ENCODE assay signal across 14 cellular contexts in the genomic region with DNA sequence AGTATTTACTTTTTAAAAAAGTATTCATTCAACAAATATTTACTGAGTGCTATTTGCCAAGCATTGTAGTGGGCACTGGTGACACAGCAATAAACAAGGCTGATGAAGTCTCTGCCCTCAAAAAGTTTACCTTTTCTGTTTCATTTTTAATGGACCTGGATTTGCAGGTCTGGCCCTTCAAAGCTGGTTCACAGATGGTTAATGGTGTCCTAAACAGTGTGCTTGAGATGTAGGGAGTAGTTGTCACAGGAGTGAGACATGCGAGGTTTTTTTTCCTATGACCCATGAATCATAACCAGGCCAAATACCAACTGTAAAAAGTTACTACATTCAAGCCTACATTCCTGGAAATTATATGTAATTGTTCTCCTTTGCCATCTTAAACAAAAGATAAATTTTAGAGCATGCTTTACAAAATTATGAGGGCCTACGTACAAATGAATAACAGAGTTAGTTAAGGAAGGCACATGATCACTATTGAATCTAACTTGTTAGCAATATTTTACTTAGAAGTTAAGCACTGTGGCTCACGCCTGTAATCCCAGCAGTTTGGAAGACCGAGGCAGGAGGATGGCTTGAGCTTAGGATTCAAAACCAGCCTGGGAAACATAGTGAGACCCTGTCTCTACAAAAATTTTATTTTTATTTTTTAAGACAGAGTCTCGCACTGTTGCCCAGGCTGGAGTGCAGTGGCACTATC.
A peak's percentile ranks its signal among the peaks of the same experiment; 100 is the strongest.
DNase-seq lines count a peak whose midpoint lies in the region; ATAC-seq and TF ChIP-seq lines count a peak whose summit lies in the region.
"Had no signal": no experiment of that assay in that cellular context is flagged by ENCODE, and none has a peak within 500 bp of the region (broad histone marks: within the 10 kb centered on the region; RNA-seq: fewer than 3 reads in every experiment).

No MANE protein-coding gene starts in this region.

- intact Hi-C loops in IMR-90 (cut with micrococcal nuclease), result loop anchor here (5.0 kb wide), 1 partner anchor 1173 kb away; no protein-coding TSS in a partner anchor
- intact Hi-C loops in left cardiac atrium (cut with DNase I), result no loop called here

- no peak for TF ChIP-seq POLR2A in IMR-90 (IDR thresholded peaks at IDR 0.05; ENCODE audit: low read depth, low read length)

- H3K23ac ChIP-seq in IMR-90 (ENCODE audit: low read depth, low read length) (no peak overlapping the region), mesenchymal stem cell (ENCODE audit: low read length in 2 of 2) (no peak overlapping the region)

- peaks cover 14% of the 10 kb centered on the region for H3K9me3 Mint-ChIP-seq in chondrocyte (ENCODE audit: low read depth)
- no peaks in the 10 kb centered on the region for H3K9me3 Mint-ChIP-seq in effector memory CD8-positive, alpha-beta T cell

- no peak overlapping the region; the same call in 1 of the 2 replicates for H3K56ac ChIP-seq in IMR-90 (ENCODE audit: extremely low read depth, insufficient read depth, low read length)

- no peak overlapping the region for H3K4me3 Mint-ChIP-seq in chondrocyte (ENCODE audit: unreplicated experiment)
- no peak overlapping the region for H3K4me3 Mint-ChIP-seq in effector memory CD8-positive, alpha-beta T cell

- H3K27ac ChIP-seq in IMR-90 (ENCODE audit: insufficient read depth, low read length) (peak overlapping the region; percentile 70; the same call in 1 of the 2 replicates), mesenchymal stem cell (ENCODE audit: low read length, poor library complexity, severe bottlenecking) (peak overlapping the region; percentile 59)
- H3K27ac ChIP-seq: HL-60, left ventricle myocardium inferior had no signal

- DNase-seq in AG09309 (ENCODE audit: low read depth) (peak; percentile 42), IMR-90 (peak; percentile 81), chondrocyte (ENCODE audit: low spot score) (no peak), mesenchymal stem cell (peak; percentile 46), left cardiac atrium (no peak)
- DNase-seq in effector memory CD8-positive, alpha-beta T cell, result no peak
- DNase-seq in stimulated activated CD4-positive, alpha-beta T cell treated with anti-CD3 and anti-CD28 coated beads, Interleukin-4, amount 100 ng/mL, for 24 hours, result no peak
- DNase-seq: anterior cingulate cortex, left ventricle myocardium inferior, NCI-H1417 treated with DMSO at 0.1 percent for 48 hours, posterior cingulate gyrus had no signal

- no peak for TF ChIP-seq RAD21 in IMR-90 (IDR thresholded peaks at IDR 0.05; ENCODE audit: low read length)

- H3K9ac ChIP-seq in IMR-90 (ENCODE audit: low read depth, low read length), result no peak overlapping the region
- peak overlapping the region; percentile 60 for H3K9ac ChIP-seq in mesenchymal stem cell (ENCODE audit: low read length)

- H2AFZ ChIP-seq in IMR-90 (replicated peaks; ENCODE audit: low read length, poor library complexity), result no peak overlapping the region
- no peak overlapping the region for H2AFZ ChIP-seq in mesenchymal stem cell (ENCODE audit: low read depth, low read length)

- dilution Hi-C loops in IMR-90 (cut with HindIII; ENCODE audit: low sequenced_read_pairs, unreplicated experiment), result no loop called here

- H3K27ac Mint-ChIP-seq in chondrocyte (ENCODE audit: unreplicated experiment), result peak overlapping the region; percentile 77
- no peak overlapping the region for H3K27ac Mint-ChIP-seq in effector memory CD8-positive, alpha-beta T cell

- ATAC-seq in IMR-90 (ENCODE audit: low read depth) (peak; percentile 95), HG03097 (IDR thresholded peaks at IDR 0.05; ENCODE audit: low FRiP score, unreplicated experiment) (no peak), left cardiac atrium (no peak)
- ATAC-seq in effector memory CD8-positive, alpha-beta T cell (replicated peaks), result no peak
- ATAC-seq: gastroesophageal sphincter had no signal

- H3K36me3 ChIP-seq in IMR-90 (ENCODE audit: control insufficient read depth, insufficient read depth, low read length) (no peaks in the 10 kb centered on the region), mesenchymal stem cell (ENCODE audit: control insufficient read depth in 1 of 2, insufficient read depth in 2 of 2, low read depth in 1 of 2, low read length in 2 of 2) (peaks cover 0 to 4% of the 10 kb centered on the region in 2 experiments)

- peak overlapping the region; percentile 44; the same call in 1 of the 2 replicates for H3K4ac ChIP-seq in IMR-90 (ENCODE audit: low read depth, low read length)
- no peak overlapping the region for H3K4ac ChIP-seq in mesenchymal stem cell (ENCODE audit: low read depth in 1 of 2, low read length in 2 of 2)

- H4K20me1 ChIP-seq in IMR-90 (ENCODE audit: insufficient read depth, low read length), result no peaks in the 10 kb centered on the region

- in situ Hi-C loops in IMR-90 (cut with MboI; ENCODE audit: low sequenced_read_pairs), result no loop called here

- TF ChIP-seq CTCF in AG09309 (IDR thresholded peaks at IDR 0.05; ENCODE audit: control insufficient read depth, insufficient read depth, low read depth, low read length, missing control alignments) (no peak), IMR-90 (conservative IDR thresholded peaks at IDR 0.05; ENCODE audit: low read depth, low read length) (no peak), chondrocyte (IDR thresholded peaks at IDR 0.05) (no peak)

- no peak overlapping the region for H2BK15ac ChIP-seq in IMR-90 (ENCODE audit: low read depth, low read length)
- no peak overlapping the region for H2BK15ac ChIP-seq in mesenchymal stem cell (ENCODE audit: low read depth, poor library complexity, severe bottlenecking)

- CTCF ChIA-PET in IMR-90 (lab: Yijun Ruan, JAX), result interaction anchor here (1.5 kb wide), 1 partner anchor 29 kb away, joined by 3 read pairs; no protein-coding TSS in a partner anchor

- no peak overlapping the region for H2BK12ac ChIP-seq in mesenchymal stem cell (ENCODE audit: low read length in 2 of 2)

- H3K4me3 ChIP-seq in AG09309 (ENCODE audit: control insufficient read depth, low read depth, low read length), result no peak overlapping the region
- H3K4me3 ChIP-seq in IMR-90 (ENCODE audit: insufficient read depth, low read depth, low read length), result no peak overlapping the region
- H3K4me3 ChIP-seq in mesenchymal stem cell (ENCODE audit: insufficient read depth in 1 of 2, low read depth in 1 of 2, low read length in 2 of 2), result no peak overlapping the region
- H3K4me3 ChIP-seq: gastroesophageal sphincter, left ventricle myocardium inferior had no signal

- peak overlapping the region; percentile 56 for H3K4me2 ChIP-seq in IMR-90 (ENCODE audit: low read depth, low read length)
- H3K4me2 ChIP-seq in mesenchymal stem cell (ENCODE audit: low read length, poor library complexity, severe bottlenecking), result peak overlapping the region; percentile 29

- H2AK5ac ChIP-seq in IMR-90 (ENCODE audit: low read depth, low read length) (no peak overlapping the region), mesenchymal stem cell (ENCODE audit: low read length, severe bottlenecking) (no peak overlapping the region)

- H3K9me3 ChIP-seq in IMR-90 (ENCODE audit: control insufficient read depth, insufficient read depth, low read length) (no peaks in the 10 kb centered on the region), mesenchymal stem cell (ENCODE audit: control insufficient read depth, low read length) (no peaks in the 10 kb centered on the region)

- H4K5ac ChIP-seq in IMR-90 (ENCODE audit: low read depth, low read length), result no peak overlapping the region

- H3K27me3 Mint-ChIP-seq in chondrocyte (ENCODE audit: low read depth), result no peaks in the 10 kb centered on the region
- H3K27me3 Mint-ChIP-seq in effector memory CD8-positive, alpha-beta T cell, result no peaks in the 10 kb centered on the region

- H4K91ac ChIP-seq in IMR-90 (ENCODE audit: insufficient read depth, low read depth, low read length) (no peak overlapping the region), mesenchymal stem cell (ENCODE audit: low read length) (no peak overlapping the region)

- H2BK120ac ChIP-seq in IMR-90 (ENCODE audit: low read depth, low read length) (peak overlapping the region; percentile 16; the same call in 1 of the 2 replicates), mesenchymal stem cell (ENCODE audit: low read depth, low read length) (no peak overlapping the region)

- H3K14ac ChIP-seq in IMR-90 (replicated peaks; ENCODE audit: low read depth, low read length) (no peak overlapping the region; the same call in 1 of the 2 replicates), mesenchymal stem cell (ENCODE audit: low read length in 2 of 2) (no peak overlapping the region)

- H3K4me1 Mint-ChIP-seq in chondrocyte (ENCODE audit: low read depth), result peaks cover 13% of the 10 kb centered on the region
- H3K4me1 Mint-ChIP-seq in effector memory CD8-positive, alpha-beta T cell (ENCODE audit: low read depth in 2 of 2), result peaks cover 0 to 2% of the 10 kb centered on the region in 2 donors

- peaks cover 2% of the 10 kb centered on the region in 2 experiments; a peak in 1 of 4 replicates for H3K79me1 ChIP-seq in IMR-90 (ENCODE audit: low read depth in 1 of 2, low read length in 2 of 2)
- peaks cover 3% of the 10 kb centered on the region for H3K79me1 ChIP-seq in mesenchymal stem cell (replicated peaks; ENCODE audit: low read length, poor library complexity, severe bottlenecking)

- H4K8ac ChIP-seq in IMR-90 (ENCODE audit: low read depth in 2 of 2, low read length in 2 of 2), result peak overlapping the region in 1 of 2 experiments; percentile 38; a peak in 1 of 4 replicates
- H4K8ac ChIP-seq in mesenchymal stem cell (ENCODE audit: low read length), result no peak overlapping the region

- H3K9me1 ChIP-seq in IMR-90 (ENCODE audit: insufficient read depth, low read length), result no peaks in the 10 kb centered on the region

- H3K36me3 Mint-ChIP-seq in chondrocyte (ENCODE audit: low read depth), result peaks cover 10% of the 10 kb centered on the region
- peaks cover 5% of the 10 kb centered on the region for H3K36me3 Mint-ChIP-seq in effector memory CD8-positive, alpha-beta T cell (ENCODE audit: insufficient read depth)

- H2BK20ac ChIP-seq in IMR-90 (ENCODE audit: low read depth, low read length), result no peak overlapping the region

- 0 out of 2 replicates have a peak, but pooled peaks cover 2% of the 10 kb centered on the region for H3K4me1 ChIP-seq in IMR-90 (ENCODE audit: control insufficient read depth, insufficient read depth, low read length)
- H3K4me1 ChIP-seq in mesenchymal stem cell (ENCODE audit: control insufficient read depth, insufficient read depth, low read depth, low read length), result peaks cover 3% of the 10 kb centered on the region
- H3K4me1 ChIP-seq: left ventricle myocardium inferior had no signal

- H3K27me3 ChIP-seq in IMR-90 (ENCODE audit: control insufficient read depth, insufficient read depth, low read length) (no peaks in the 10 kb centered on the region), mesenchymal stem cell (ENCODE audit: control insufficient read depth in 1 of 2, insufficient read depth in 1 of 2, low read length in 2 of 2) (no peaks in the 10 kb centered on the region)
- H3K27me3 ChIP-seq: gastroesophageal sphincter had no signal

- H3K18ac ChIP-seq in IMR-90 (ENCODE audit: low read depth, low read length) (no peak overlapping the region), mesenchymal stem cell (ENCODE audit: low read depth in 1 of 2, low read length in 2 of 2) (no peak overlapping the region)

- no peak overlapping the region for H2AK9ac ChIP-seq in IMR-90 (replicated peaks; ENCODE audit: low read depth, low read length, poor library complexity)

- WGBS in IMR-90 (ENCODE audit: extremely low coverage in 2 of 2, insufficient read length in 1 of 2), 2 experiments, result no CpG with 5 or more reads among the region's 5 CpGs
- WGBS in mesenchymal stem cell, result 95% methylated on average over 3 of the region's 5 CpGs

- POLR2A ChIA-PET in IMR-90 (lab: Charles Lee; ENCODE audit: unreplicated experiment), result no interaction called here

- no TSS peak for BruUV-seq in IMR-90 (replicated peaks; lab: Mats Ljungman, UMichigan)

- H2BK5ac ChIP-seq in IMR-90 (ENCODE audit: low read depth, low read length, poor library complexity, severe bottlenecking), result peak overlapping the region; percentile 91
- no peak overlapping the region for H2BK5ac ChIP-seq in mesenchymal stem cell (ENCODE audit: low read depth, low read length, poor library complexity, severe bottlenecking)

Comparison
In these comparisons a context has a peak if more than half of its experiments do, and no peak if none do; other contexts are left out.
1. DNase-seq: peak in AG09309 (single experiment), IMR-90 (single experiment) and mesenchymal stem cell (single experiment); none in chondrocyte (single experiment), left cardiac atrium (single experiment), effector memory CD8-positive, alpha-beta T cell (0 of 3) and stimulated activated CD4-positive, alpha-beta T cell treated with anti-CD3 and anti-CD28 coated beads, Interleukin-4, amount 100 ng/mL, for 24 hours (single experiment).